In the genomic region with DNA sequence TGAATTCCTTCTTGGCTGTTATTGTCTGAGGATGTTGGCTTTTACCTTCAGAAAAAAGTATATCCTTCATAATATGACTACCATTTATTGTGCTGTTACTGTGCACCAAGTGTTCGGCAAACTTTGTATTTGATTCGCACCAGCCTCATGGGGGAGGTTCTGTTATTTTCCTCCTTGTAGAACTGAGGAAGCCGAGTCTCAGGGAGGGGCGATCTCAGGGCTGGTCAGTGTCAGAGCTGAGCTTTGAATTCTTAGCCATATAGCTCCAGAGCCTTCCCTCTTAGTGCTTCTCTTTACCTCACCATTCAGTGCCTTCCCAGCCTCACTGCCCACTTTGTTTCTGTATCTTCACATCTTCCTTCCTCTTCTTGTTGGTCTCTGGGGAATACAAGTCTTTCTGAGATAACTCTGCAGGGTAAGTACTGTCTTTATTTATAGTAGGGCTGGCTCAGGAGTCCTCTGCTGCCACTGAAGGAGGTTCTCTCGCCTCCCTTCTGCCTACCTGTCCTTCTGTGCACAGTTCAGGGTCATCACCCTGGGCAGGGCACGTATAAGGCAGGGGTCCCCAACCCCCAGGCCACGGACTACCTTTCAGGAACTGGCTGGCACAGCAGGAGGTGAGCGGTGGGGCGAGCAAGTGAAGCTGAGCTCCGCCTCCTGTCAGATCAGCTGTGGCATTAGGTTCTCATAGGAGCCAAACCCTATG, we compare ENCODE assay signal across 13 cellular contexts. TPM values are rescaled to one million over a fixed set of nuclear protein-coding genes. Genes with fewer than 3 reads are reported as not detected.
A peak's percentile ranks its signal among the peaks of the same experiment; 100 is the strongest.
DNase-seq lines count a peak whose midpoint lies in the region; ATAC-seq, FAIRE-seq and TF ChIP-seq lines count a peak whose summit lies in the region.
"Had no signal": no experiment of that assay in that cellular context is flagged by ENCODE, and none has a peak within 500 bp of the region (broad histone marks: within the 10 kb centered on the region; RNA-seq: fewer than 3 reads in every experiment).

No MANE protein-coding gene starts in this region.

- ATAC-seq in HG02938 (IDR thresholded peaks at IDR 0.05; ENCODE audit: unreplicated experiment): peak; percentile 60

- H3K9ac ChIP-seq in BLaER1: peak overlapping the region; percentile 31
- H3K9ac ChIP-seq: parathyroid adenoma had no signal

- H3K9me3 ChIP-seq in BLaER1 (no peaks in the 10 kb centered on the region), Peyer's patch (no peaks in the 10 kb centered on the region), PC-9 (ENCODE audit: insufficient read depth, low read depth) (no peaks in the 10 kb centered on the region)

- H4K20me1 ChIP-seq in BLaER1 (no peaks in the 10 kb centered on the region), PC-9 (ENCODE audit: insufficient read depth) (0 out of 2 replicates have a peak, but pooled peaks cover 5% of the 10 kb centered on the region)

- H3K79me2 ChIP-seq in PC-9 (ENCODE audit: low read depth): peaks cover 59% of the 10 kb centered on the region
- H3K79me2 ChIP-seq: parathyroid adenoma had no signal

- no peaks in the 10 kb centered on the region for H3K27me3 ChIP-seq in BLaER1
- H3K27me3 ChIP-seq in Peyer's patch: no peaks in the 10 kb centered on the region
- H3K27me3 ChIP-seq in PC-9 (ENCODE audit: insufficient read depth, low read depth): no peaks in the 10 kb centered on the region

- H3K4me3 ChIP-seq in BLaER1 (no peak overlapping the region; the same call in 1 of the 2 replicates), Peyer's patch (no peak overlapping the region), PC-9 (no peak overlapping the region)

- H3K4me1 ChIP-seq in BLaER1 (peaks cover 32% of the 10 kb centered on the region), Peyer's patch (peaks cover 0 to 8% (median 0%) of the 10 kb centered on the region in 4 donors), PC-9 (replicated peaks; ENCODE audit: insufficient read depth) (no peaks in the 10 kb centered on the region)

- H3K36me3 ChIP-seq in BLaER1 (no peaks in the 10 kb centered on the region), Peyer's patch (no peaks in the 10 kb centered on the region), PC-9 (ENCODE audit: low read depth) (no peaks in the 10 kb centered on the region)

- peak; percentile 94 for FAIRE-seq in GM19239 (lab: Jason Lieb, UNC)

- TF ChIP-seq CTCF in Peyer's patch (IDR thresholded peaks at IDR 0.05): no peak
- TF ChIP-seq CTCF in PC-9 (conservative IDR thresholded peaks at IDR 0.05): no peak

- no peak overlapping the region for H2AFZ ChIP-seq in PC-9
- H2AFZ ChIP-seq: parathyroid adenoma had no signal

- peak overlapping the region; percentile 83 for H3K4me2 ChIP-seq in BLaER1
- H3K4me2 ChIP-seq in PC-9: no peak overlapping the region

- DNase-seq in GM19239 (ENCODE audit: insufficient read length, low spot score) (peak; percentile 14), Peyer's patch (peak in 2 of 3 donors; percentile 41 to 53), PC-9 (no peak), pons (ENCODE audit: low spot score) (no peak), NCI-H2227 (lab: John Stamatoyannopoulos, UW; ENCODE audit: unreplicated experiment) (no peak), NCI-H187 (lab: John Stamatoyannopoulos, UW) (no peak)
- DNase-seq: activated CD8-positive, alpha-beta memory T cell treated with anti-CD3 and anti-CD28 coated beads, Interleukin-2, amount 50 U/mL, for 48 hours; AML-193; cerebellar nuclear complex; Right ventricle myocardium superior had no signal

- intact Hi-C loops in PC-9 (cut with micrococcal nuclease; ENCODE audit: unreplicated experiment): no loop called here

- H3K9me2 ChIP-seq in PC-9 (ENCODE audit: insufficient read depth): no peaks in the 10 kb centered on the region

- no peaks in the 10 kb centered on the region for H3F3A ChIP-seq in PC-9 (ENCODE audit: insufficient read depth, low read depth)

- TF ChIP-seq POLR2A in Peyer's patch (IDR thresholded peaks at IDR 0.05): no peak

- BruUV-seq in PC-9 (replicated peaks; lab: Mats Ljungman, UMichigan): no TSS peak

- peak overlapping the region; percentile 12; the same call in 1 of the 2 replicates for H3K27ac ChIP-seq in BLaER1
- H3K27ac ChIP-seq in Peyer's patch: peak overlapping the region in 1 of 4 donors; percentile 65
- no peak overlapping the region for H3K27ac ChIP-seq in PC-9
- H3K27ac ChIP-seq: parathyroid adenoma had no signal

- CTCF ChIA-PET in PC-9 (lab: Charles Lee): no interaction called here

- POLR2A ChIA-PET in PC-9 (lab: Charles Lee; ENCODE audit: unreplicated experiment): no interaction called here

RNA-seq across cellular contexts. Expression of gene GALNT10, which starts 48.4 kb away (rescaled TPM):
- 10 to 100 TPM; 35.9 to 59.4 (median 46.8) TPM for total RNA-seq in Peyer's patch
- 74.0 and 101 TPM in 2 replicates for total RNA-seq in PC-9 (2021)

Comparison
In these comparisons a context has a peak if more than half of its experiments do, and no peak if none do; other contexts are left out.
1. DNase-seq: peak in GM19239 (single experiment) and Peyer's patch (2 of 3); none in PC-9 (0 of 2), pons (single experiment), NCI-H2227 (single experiment) and NCI-H187 (0 of 2).